ENCODE assay signal across 15 cellular contexts in the genomic region with DNA sequence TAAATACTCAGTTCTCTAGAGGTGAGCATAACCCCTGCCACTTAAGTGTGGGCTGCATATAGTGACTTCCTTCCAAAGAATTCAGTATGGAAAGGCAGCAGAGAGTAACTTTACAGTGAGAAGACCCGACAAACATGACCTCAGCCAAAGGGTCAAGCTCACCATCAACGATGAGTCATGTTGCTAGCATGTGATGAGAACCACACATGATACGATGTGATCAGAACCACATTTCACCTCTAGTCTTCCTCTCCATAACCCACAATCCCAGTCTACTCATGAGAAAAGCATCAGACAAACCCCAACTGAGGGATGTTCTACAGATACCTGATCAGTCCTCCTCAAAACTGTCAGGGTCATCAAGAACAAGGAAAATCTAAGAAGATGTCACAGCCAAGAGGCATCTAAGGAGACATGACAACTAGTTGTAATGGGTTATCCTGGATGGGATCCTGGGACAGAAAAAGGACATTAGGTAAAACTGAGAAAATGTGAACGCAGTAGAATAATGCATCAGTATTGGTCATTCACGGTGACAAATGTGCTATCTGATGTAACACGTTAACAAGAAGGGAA. TPM values are rescaled to one million over a fixed set of nuclear protein-coding genes. Genes with fewer than 3 reads are reported as not detected.
A peak's percentile ranks its signal among the peaks of the same experiment; 100 is the strongest.
DNase-seq lines count a peak whose midpoint lies in the region; TF ChIP-seq lines count a peak whose summit lies in the region.
"Had no signal": no experiment of that assay in that cellular context is flagged by ENCODE, and none has a peak within 500 bp of the region (broad histone marks: within the 10 kb centered on the region; RNA-seq: fewer than 3 reads in every experiment).

No MANE protein-coding gene starts in this region.

- H3K4me3 ChIP-seq in breast epithelium, result no peak overlapping the region
- no peak overlapping the region for H3K4me3 ChIP-seq in SK-N-MC
- H3K4me3 ChIP-seq in fibroblast of lung (replicated peaks in 1 of 4; ENCODE audit: control extremely low read depth in 1 of 4, insufficient read depth in 1 of 4, low read depth in 3 of 4, low read length in 4 of 4), result no peak overlapping the region
- H3K4me3 ChIP-seq: BLaER1, hepatocyte, smooth muscle cell had no signal

- POLR2A ChIA-PET in MCF 10A (lab: Yijun Ruan, JAX), result interaction anchor here (0.7 to 1.4 kb wide), 2 partner anchors 18 to 43 kb away, joined by 3 to 4 read pairs; partner anchors contain the start of gene RUVBL1

- peak; percentile 54 for DNase-seq in MCF 10A (ENCODE audit: unreplicated experiment)
- no peak for DNase-seq in breast epithelium (ENCODE audit: low spot score in 2 of 2)
- DNase-seq in SK-N-MC (ENCODE audit: low read depth, low spot score), result no peak
- peak; percentile 91 for DNase-seq in fibroblast of lung (ENCODE audit: low read depth in 2 of 2)
- peak; percentile 65 for DNase-seq in stromal cell of bone marrow (ENCODE audit: low read depth)
- no peak for DNase-seq in effector CD8-positive, alpha-beta T cell (lab: John Stamatoyannopoulos, UW)
- no peak for DNase-seq in GM19240 (ENCODE audit: insufficient read length, low spot score)
- no peak for DNase-seq in activated T-helper 1 cell treated with anti-CD3 and anti-CD28 coated beads, Interleukin-12 subunit alpha, Interleukin-12 subunit beta, Interleukin-2, Interleukin-4 antibody, amounts not matched to agents 30 ng/mL and 10 ng/mL and 1 ng/mL, durations not matched to agents 14 hours and 24 hours and 36 hours (ENCODE audit: low spot score)
- DNase-seq: activated CD8-positive, alpha-beta memory T cell treated with anti-CD3 and anti-CD28 coated beads, Interleukin-2, amount 50 U/mL, for 4 hours; central memory CD4-positive, alpha-beta T cell; NCI-H1694 treated with DMSO at 0.1 percent for 48 hours had no signal

- TF ChIP-seq POLR2A in breast epithelium (IDR thresholded peaks at IDR 0.05), result no peak

- H3K4me1 Mint-ChIP-seq in MCF 10A (ENCODE audit: insufficient read depth, unreplicated experiment), result peaks cover 8% of the 10 kb centered on the region
- no peaks in the 10 kb centered on the region for H3K4me1 Mint-ChIP-seq in activated T-helper 1 cell treated with anti-CD3 and anti-CD28 coated beads, Interleukin-12 subunit alpha, Interleukin-12 subunit beta, Interleukin-2, Interleukin-4 antibody, amounts not matched to agents 30 ng/mL and 10 ng/mL and 1 ng/mL, durations not matched to agents 14 hours and 24 hours and 36 hours (ENCODE audit: low read depth)

- H3K36me3 ChIP-seq in breast epithelium (no peaks in the 10 kb centered on the region), SK-N-MC (ENCODE audit: insufficient read depth, low read length) (peaks cover 72% of the 10 kb centered on the region), fibroblast of lung (ENCODE audit: control insufficient read depth, insufficient read depth, low read length) (peaks cover 11% of the 10 kb centered on the region)

- H3K36me3 Mint-ChIP-seq in MCF 10A (ENCODE audit: insufficient read depth, unreplicated experiment), result peaks cover 63% of the 10 kb centered on the region
- peaks cover 35% of the 10 kb centered on the region for H3K36me3 Mint-ChIP-seq in activated T-helper 1 cell treated with anti-CD3 and anti-CD28 coated beads, Interleukin-12 subunit alpha, Interleukin-12 subunit beta, Interleukin-2, Interleukin-4 antibody, amounts not matched to agents 30 ng/mL and 10 ng/mL and 1 ng/mL, durations not matched to agents 14 hours and 24 hours and 36 hours (ENCODE audit: low read depth)

- peak overlapping the region; percentile 61 for H3K27ac Mint-ChIP-seq in MCF 10A (ENCODE audit: low read depth, unreplicated experiment)
- H3K27ac Mint-ChIP-seq in activated T-helper 1 cell treated with anti-CD3 and anti-CD28 coated beads, Interleukin-12 subunit alpha, Interleukin-12 subunit beta, Interleukin-2, Interleukin-4 antibody, amounts not matched to agents 30 ng/mL and 10 ng/mL and 1 ng/mL, durations not matched to agents 14 hours and 24 hours and 36 hours, result no peak overlapping the region
- H3K27ac Mint-ChIP-seq: T-helper 2 cell treated with Interferon-gamma antibody and Interleukin-4, amounts not matched to agents 5 μg/mL and 100 μg/mL, for 36 hours had no signal

- H3K79me2 ChIP-seq in fibroblast of lung (ENCODE audit: control insufficient read depth, insufficient read depth, low read length), result no peaks in the 10 kb centered on the region
- H3K79me2 ChIP-seq: hepatocyte had no signal

- no peak overlapping the region for H3K4me3 Mint-ChIP-seq in MCF 10A (ENCODE audit: unreplicated experiment)
- H3K4me3 Mint-ChIP-seq in activated T-helper 1 cell treated with anti-CD3 and anti-CD28 coated beads, Interleukin-12 subunit alpha, Interleukin-12 subunit beta, Interleukin-2, Interleukin-4 antibody, amounts not matched to agents 30 ng/mL and 10 ng/mL and 1 ng/mL, durations not matched to agents 14 hours and 24 hours and 36 hours, result no peak overlapping the region
- H3K4me3 Mint-ChIP-seq: T-helper 2 cell treated with Interferon-gamma antibody and Interleukin-4, amounts not matched to agents 5 μg/mL and 100 μg/mL, for 36 hours had no signal

- H3K9me3 Mint-ChIP-seq in MCF 10A (ENCODE audit: unreplicated experiment), result no peaks in the 10 kb centered on the region
- H3K9me3 Mint-ChIP-seq in activated T-helper 1 cell treated with anti-CD3 and anti-CD28 coated beads, Interleukin-12 subunit alpha, Interleukin-12 subunit beta, Interleukin-2, Interleukin-4 antibody, amounts not matched to agents 30 ng/mL and 10 ng/mL and 1 ng/mL, durations not matched to agents 14 hours and 24 hours and 36 hours, result no peaks in the 10 kb centered on the region
- H3K9me3 Mint-ChIP-seq: T-helper 2 cell treated with Interferon-gamma antibody and Interleukin-4, amounts not matched to agents 5 μg/mL and 100 μg/mL, for 36 hours had no signal

- H3K27me3 ChIP-seq in breast epithelium, result no peaks in the 10 kb centered on the region
- no peaks in the 10 kb centered on the region for H3K27me3 ChIP-seq in fibroblast of lung (ENCODE audit: control insufficient read depth, insufficient read depth, low read length)
- H3K27me3 ChIP-seq: hepatocyte had no signal

- CTCF ChIA-PET in MCF 10A (lab: Yijun Ruan, JAX), result interaction anchor here (10.2 kb wide), 1 partner anchor 16 kb away, joined by 66 read pairs; no protein-coding TSS in a partner anchor

- H3K27ac ChIP-seq in breast epithelium (no peak overlapping the region), SK-N-MC (peak overlapping the region; percentile 22; the same call in 1 of the 2 replicates), fibroblast of lung (ENCODE audit: insufficient read depth, low read length) (peak overlapping the region; percentile 67)
- H3K27ac ChIP-seq: BLaER1, hepatocyte had no signal

- intact Hi-C loops in MCF 10A (cut with micrococcal nuclease) (no loop called here), breast epithelium (cut with DNase I; ENCODE audit: low total_unique reads) (loop anchor here (10.0 kb wide), 1 partner anchor 404 kb away; no protein-coding TSS in a partner anchor)
- intact Hi-C loops in activated T-helper 1 cell treated with anti-CD3 and anti-CD28 coated beads, Interleukin-12 subunit alpha, Interleukin-12 subunit beta, Interleukin-2, Interleukin-4 antibody, amounts not matched to agents 30 ng/mL and 10 ng/mL and 1 ng/mL, durations not matched to agents 14 hours and 24 hours and 36 hours (cut with micrococcal nuclease), result no loop called here

- H3K9ac ChIP-seq in SK-N-MC (ENCODE audit: insufficient read length), result no peak overlapping the region
- no peak overlapping the region for H3K9ac ChIP-seq in fibroblast of lung (ENCODE audit: insufficient read depth, low read length)
- H3K9ac ChIP-seq: BLaER1 had no signal

- BruUV-seq in MCF 10A (replicated peaks; lab: Mats Ljungman, UMichigan), result no TSS peak

- no peak overlapping the region for H3K4me2 ChIP-seq in fibroblast of lung (ENCODE audit: extremely low read depth, insufficient read depth, low read length)
- H3K4me2 ChIP-seq: BLaER1, hepatocyte, smooth muscle cell had no signal

- H3K4me1 ChIP-seq in breast epithelium (no peaks in the 10 kb centered on the region), fibroblast of lung (ENCODE audit: control insufficient read depth, extremely low read depth, insufficient read depth, low read length) (peaks cover 54% of the 10 kb centered on the region)

- no peak for TF ChIP-seq CTCF in MCF 10A (IDR thresholded peaks at IDR 0.05; ENCODE audit: unreplicated experiment)
- TF ChIP-seq CTCF in breast epithelium (IDR thresholded peaks at IDR 0.05), result no peak
- no peak for TF ChIP-seq CTCF in fibroblast of lung (conservative IDR thresholded peaks at IDR 0.05 in 1 of 2, IDR thresholded peaks at IDR 0.05 in 1 of 2; ENCODE audit: low read depth in 1 of 2, low read length in 2 of 2)

- H3K9me3 ChIP-seq in breast epithelium (no peaks in the 10 kb centered on the region), SK-N-MC (ENCODE audit: low read depth, low read length) (no peaks in the 10 kb centered on the region), fibroblast of lung (ENCODE audit: control insufficient read depth, insufficient read depth, low read depth, low read length) (no peaks in the 10 kb centered on the region)
- H3K9me3 ChIP-seq: BLaER1 had no signal

- no peaks in the 10 kb centered on the region for H3K27me3 Mint-ChIP-seq in MCF 10A (ENCODE audit: insufficient read depth, unreplicated experiment)
- peaks cover 10% of the 10 kb centered on the region for H3K27me3 Mint-ChIP-seq in activated T-helper 1 cell treated with anti-CD3 and anti-CD28 coated beads, Interleukin-12 subunit alpha, Interleukin-12 subunit beta, Interleukin-2, Interleukin-4 antibody, amounts not matched to agents 30 ng/mL and 10 ng/mL and 1 ng/mL, durations not matched to agents 14 hours and 24 hours and 36 hours (ENCODE audit: insufficient read depth)

- no peaks in the 10 kb centered on the region for H4K20me1 ChIP-seq in fibroblast of lung (ENCODE audit: control insufficient read depth, extremely low read depth, insufficient read depth, low read length)

- no peak overlapping the region for H2AFZ ChIP-seq in fibroblast of lung (ENCODE audit: low read length)
- H2AFZ ChIP-seq: hepatocyte had no signal

RNA-seq across cellular contexts. Expression of gene SEC61A1, which starts 28.2 kb away (rescaled TPM):
- total RNA-seq in MCF 10A (2022) (418 and 519 TPM in 2 replicates), breast epithelium (100 to 1,000 TPM; 105 to 166 (median 142) TPM), fibroblast of lung (228 and 398 TPM in 2 replicates)
- polyA plus RNA-seq in fibroblast of lung, result 509 and 525 TPM in 2 replicates
- 366 and 412 TPM in 2 replicates for polyA plus RNA-seq in fibroblast of lung (2012)
- 711 and 936 TPM in 2 replicates for polyA minus RNA-seq in fibroblast of lung (ENCODE audit: low replicate concordance)
- total RNA-seq in activated T-helper 1 cell treated with anti-CD3 and anti-CD28 coated beads, Interleukin-12 subunit alpha, Interleukin-12 subunit beta, Interleukin-2, Interleukin-4 antibody, amounts not matched to agents 30 ng/mL and 10 ng/mL and 1 ng/mL, durations not matched to agents 14 hours and 24 hours and 36 hours, result 205 and 214 TPM in 2 replicates

RNA-seq across cellular contexts. Expression of gene RUVBL1, which starts 43.2 kb away (rescaled TPM):
- total RNA-seq in MCF 10A (2022) (88.1 and 114 TPM in 2 replicates), breast epithelium (10 to 100 TPM; 17.8 to 50.5 (median 36.0) TPM), fibroblast of lung (59.1 and 67.2 TPM in 2 replicates)
- polyA plus RNA-seq in fibroblast of lung, result 52.3 and 81.0 TPM in 2 replicates
- polyA plus RNA-seq in fibroblast of lung (2012), result 42.8 and 74.7 TPM in 2 replicates
- 77.8 and 102 TPM in 2 replicates for polyA minus RNA-seq in fibroblast of lung (ENCODE audit: low replicate concordance)
- total RNA-seq in activated T-helper 1 cell treated with anti-CD3 and anti-CD28 coated beads, Interleukin-12 subunit alpha, Interleukin-12 subunit beta, Interleukin-2, Interleukin-4 antibody, amounts not matched to agents 30 ng/mL and 10 ng/mL and 1 ng/mL, durations not matched to agents 14 hours and 24 hours and 36 hours, result 135 and 137 TPM in 2 replicates

Comparison
In these comparisons a context has a peak if more than half of its experiments do, and no peak if none do; other contexts are left out.
1. DNase-seq: peak in MCF 10A (single experiment), fibroblast of lung (2 of 2) and stromal cell of bone marrow (single experiment); none in breast epithelium (0 of 2), SK-N-MC (single experiment), effector CD8-positive, alpha-beta T cell (single experiment), GM19240 (single experiment) and activated T-helper 1 cell treated with anti-CD3 and anti-CD28 coated beads, Interleukin-12 subunit alpha, Interleukin-12 subunit beta, Interleukin-2, Interleukin-4 antibody, amounts not matched to agents 30 ng/mL and 10 ng/mL and 1 ng/mL, durations not matched to agents 14 hours and 24 hours and 36 hours (single experiment).
2. H3K27ac ChIP-seq: peak in SK-N-MC (single experiment) and fibroblast of lung (single experiment); none in breast epithelium (0 of 2).